In genomic region chr2:156466739-156467405, GRCh38 we compare ENCODE assay signal across 10 cellular contexts. TPM values are rescaled to one million over a fixed set of nuclear protein-coding genes. Genes with fewer than 3 reads are reported as not detected.
DNase-seq lines count a peak whose midpoint lies in the region; ATAC-seq and TF ChIP-seq lines count a peak whose summit lies in the region.
"Had no signal": no experiment of that assay in that cellular context is flagged by ENCODE, and none has a peak within 500 bp of the region (broad histone marks: within the 10 kb centered on the region; RNA-seq: fewer than 3 reads in every experiment).

No MANE protein-coding gene starts in this region.

- peak overlapping the region in 1 of 7 experiments; percentile 7 for H3K4me3 ChIP-seq in skin epidermis

- ATAC-seq in HG03280 (IDR thresholded peaks at IDR 0.05; ENCODE audit: unreplicated experiment) (no peak), HG03439 (IDR thresholded peaks at IDR 0.05; ENCODE audit: unreplicated experiment) (no peak)

- peak overlapping the region in 17 of 21 experiments; percentile 2 to 77 (median 47) for H3K27ac ChIP-seq in skin epidermis

- H3K27me3 Mint-ChIP-seq in HFFc6 (ENCODE audit: insufficient read depth): 0 out of 2 replicates have a peak, but pooled peaks cover 2% of the 10 kb centered on the region

- TF ChIP-seq CTCF in HFFc6 (IDR thresholded peaks at IDR 0.05) (no peak), GM13976 (IDR thresholded peaks at IDR 0.05; ENCODE audit: borderline replicate concordance, control extremely low read depth, extremely low read depth, insufficient read depth, missing control alignments) (no peak)

- in situ Hi-C loops in GM13976 (cut with MboI; ENCODE audit: low sequenced_read_pairs, unreplicated experiment): no loop called here

- H3K4me3 Mint-ChIP-seq in HFFc6: peak overlapping the region; percentile 85

- no peaks in the 10 kb centered on the region for H3K9me3 Mint-ChIP-seq in HFFc6

- peak overlapping the region; percentile 74 for H3K27ac Mint-ChIP-seq in HFFc6

- H3K4me1 Mint-ChIP-seq in HFFc6 (ENCODE audit: low read depth): peaks cover 66% of the 10 kb centered on the region

- peak; percentile 43 for DNase-seq in HFFc6
- peak; percentile 86 for DNase-seq in astrocyte of the hippocampus (ENCODE audit: low read depth, low spot score)
- DNase-seq in hippocampal formation (lab: John Stamatoyannopoulos, UW): peak; percentile 10 to 33
- no peak for DNase-seq in NCI-H1694 (lab: John Stamatoyannopoulos, UW)
- no peak for DNase-seq in GM13976 (ENCODE audit: low spot score)
- DNase-seq: activated T-cell treated with anti-CD3 and anti-CD28 coated beads, Interleukin-2, amount 50 U/mL, for 48 hours; NCI-H510A treated with DMSO at 0.1 percent for 48 hours had no signal

- H3K36me3 Mint-ChIP-seq in HFFc6 (ENCODE audit: low read depth): no peaks in the 10 kb centered on the region

RNA-seq across cellular contexts. Expression of gene GPD2, which starts 30.7 kb away (rescaled TPM):
- total RNA-seq in HFFc6 (2021; fragmentation: NEBNext Ultra II Directional; extraction: Animal tissue kit (Norgen Biotek cat#: 25700)): 10 to 100 TPM; 44.4 to 69.8 (median 55.7) TPM

Comparison
In these comparisons a context has a peak if more than half of its experiments do, and no peak if none do; other contexts are left out.
1. DNase-seq: peak in HFFc6 (single experiment), astrocyte of the hippocampus (single experiment) and hippocampal formation (2 of 2); none in NCI-H1694 (single experiment) and GM13976 (single experiment).